ENCODE assay signal across 8 cellular contexts in the genomic region with DNA sequence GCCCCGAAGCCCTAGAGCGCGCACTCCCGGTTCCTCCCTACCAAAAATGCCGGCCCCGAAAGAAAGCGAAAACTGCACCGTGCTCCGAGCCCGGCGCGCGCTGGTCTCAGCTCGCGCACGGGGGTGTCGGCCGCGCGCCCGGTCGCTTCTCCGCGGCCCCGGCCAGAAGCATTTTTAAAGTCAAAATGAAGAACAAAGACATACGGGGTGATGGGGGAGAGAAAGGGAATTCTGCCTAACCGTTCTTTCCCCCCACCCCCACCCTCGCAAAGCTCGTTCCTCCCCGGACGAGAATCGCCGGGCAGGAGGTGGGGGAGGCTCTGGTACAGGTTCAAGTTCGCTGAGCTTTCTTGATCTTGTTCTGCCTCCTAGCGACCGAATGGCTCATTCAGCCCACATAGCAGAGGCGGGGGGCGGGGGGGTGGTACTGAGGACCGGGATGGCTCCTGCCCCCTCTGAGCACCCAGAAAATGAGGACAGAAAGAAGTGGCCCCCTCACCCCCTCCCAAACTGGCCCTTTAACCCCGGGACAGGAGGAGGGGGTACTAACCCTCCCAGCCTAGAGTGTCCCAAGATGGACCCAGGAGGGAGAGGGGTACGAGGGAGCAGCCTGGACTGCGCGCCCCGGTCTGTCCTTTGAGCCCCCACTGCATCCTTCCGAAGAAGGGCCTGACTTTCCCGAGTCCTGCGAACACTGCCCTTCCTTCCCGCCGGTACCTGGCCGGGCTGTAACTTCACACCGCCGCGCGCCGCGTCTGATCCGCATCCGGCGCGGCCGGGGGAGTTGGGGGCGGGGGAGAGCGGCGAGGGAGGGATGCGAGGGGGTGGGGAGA. TPM values are rescaled to one million over a fixed set of nuclear protein-coding genes. Genes with fewer than 3 reads are reported as not detected.
DNase-seq lines count a peak whose midpoint lies in the region; ATAC-seq and TF ChIP-seq lines count a peak whose summit lies in the region.

No MANE protein-coding gene starts in this region.

- H3K9me3 ChIP-seq in tibial nerve, result no peaks in the 10 kb centered on the region

- H3K4me3 ChIP-seq in tibial nerve, result peak overlapping the region; percentile 29 to 65 (median 51)

- no peak for TF ChIP-seq EP300 in tibial nerve (IDR thresholded peaks at IDR 0.05)

- WGBS in tibial nerve, 2 donors, result 3% methylated on average over 56 to 61 of the region's 65 CpGs

- H3K4me1 ChIP-seq in tibial nerve, result peaks cover 0 to 66% (median 40%) of the 10 kb centered on the region in 4 donors

- H3K36me3 ChIP-seq in tibial nerve, result no peaks in the 10 kb centered on the region

- DNase-seq in COLO668 (lab: John Stamatoyannopoulos, UW; ENCODE audit: unreplicated experiment) (peak; percentile 89), GM19238 (ENCODE audit: insufficient read length, low spot score) (peak; percentile 49), NCI-H2227 treated with DMSO at 0.1 percent for 48 hours (lab: John Stamatoyannopoulos, UW) (peak; percentile 88), epithelial cell of prostate (ENCODE audit: low read depth, low spot score) (peak; percentile 55), mucosa of gallbladder (ENCODE audit: low spot score) (peak; percentile 80), tibial nerve (ENCODE audit: low spot score in 2 of 2) (peak in 1 of 2 donors; percentile 27)
- DNase-seq in activated CD4-positive, alpha-beta T cell treated with anti-CD3 and anti-CD28 coated beads, Interleukin-2, amount 50 U/mL, for 4 hours, result peak; percentile 23

- TF ChIP-seq CTCF in tibial nerve (IDR thresholded peaks at IDR 0.05), result peak in 4 of 5 experiments; percentile 23 to 36 (median 26)

- H3K27ac ChIP-seq in epithelial cell of prostate (peak overlapping the region; percentile 70), tibial nerve (peak overlapping the region in 1 of 4 donors; percentile 69)

- peaks cover 3 to 97% of the 10 kb centered on the region in 2 donors for H3K27me3 ChIP-seq in tibial nerve

- ATAC-seq in HG03342 (IDR thresholded peaks at IDR 0.05; ENCODE audit: unreplicated experiment), result peak; percentile 46

- no peak for TF ChIP-seq POLR2A in tibial nerve (IDR thresholded peaks at IDR 0.05)

RNA-seq across cellular contexts. Expression of gene BCL11A, which starts 3.1 kb away (rescaled TPM):
- total RNA-seq in mucosa of gallbladder (21.3 TPM), tibial nerve (under 1 TPM in 1 of 4 donors, not detected in 3; 0.22 TPM)

Comparison
In these comparisons a context has a peak if more than half of its experiments do, and no peak if none do; other contexts are left out.
1. RNA of gene BCL11A, which starts 3.1 kb away (total RNA-seq): 21.3 TPM in mucosa of gallbladder (single experiment); 0.22 TPM in tibial nerve; every median in the first group is over 10 times any median in the second.